Comparison of ENCODE assay signal across 27 cellular contexts in the genomic region with DNA sequence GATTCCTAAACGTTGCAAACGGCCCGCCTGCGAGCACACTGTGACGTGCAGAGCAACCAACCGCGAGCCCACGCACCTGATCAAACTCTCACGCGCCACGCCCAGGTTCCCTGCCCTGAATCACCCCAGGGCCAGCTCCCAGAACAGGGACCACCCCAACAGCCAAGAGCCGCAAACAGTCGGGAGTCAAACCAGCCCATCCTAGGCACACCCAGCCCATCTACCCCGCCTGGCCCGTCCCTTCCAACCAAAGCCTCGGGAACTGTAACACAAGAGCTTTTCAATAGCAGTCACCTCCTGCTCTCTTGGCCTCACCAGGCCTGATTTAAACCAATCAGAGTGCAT. TPM values are rescaled to one million over a fixed set of nuclear protein-coding genes. Genes with fewer than 3 reads are reported as not detected.
DNase-seq lines count a peak whose midpoint lies in the region; ATAC-seq and TF ChIP-seq lines count a peak whose summit lies in the region.
"Had no signal": no experiment of that assay in that cellular context is flagged by ENCODE, and none has a peak within 500 bp of the region (broad histone marks: within the 10 kb centered on the region; RNA-seq: fewer than 3 reads in every experiment).

No MANE protein-coding gene starts in this region.

- H3K4me1 ChIP-seq in Loucy (ENCODE audit: insufficient read depth, low read length, poor library complexity, severe bottlenecking) (peaks cover 18% of the 10 kb centered on the region), suprapubic skin (peaks cover 16% of the 10 kb centered on the region)
- H3K4me1 ChIP-seq: BE2C had no signal

- no peak overlapping the region for H3K27ac ChIP-seq in suprapubic skin
- H3K27ac ChIP-seq: GM23248, neural progenitor cell, PC-9, vagina had no signal

- no peak overlapping the region for H2AFZ ChIP-seq in Loucy (ENCODE audit: low read length)
- H2AFZ ChIP-seq: GM23248, neural progenitor cell, PC-9 had no signal

- peaks cover 46% of the 10 kb centered on the region for H3K4me1 Mint-ChIP-seq in activated naive CD4-positive, alpha-beta T cell treated with anti-CD3 and anti-CD28 coated beads for 36 hours (ENCODE audit: low read depth)
- H3K4me1 Mint-ChIP-seq in chondrocyte (ENCODE audit: low read depth) = peaks cover 31% of the 10 kb centered on the region

- H3K27me3 Mint-ChIP-seq in activated naive CD4-positive, alpha-beta T cell treated with anti-CD3 and anti-CD28 coated beads for 36 hours (ENCODE audit: low read depth) = no peaks in the 10 kb centered on the region
- no peaks in the 10 kb centered on the region for H3K27me3 Mint-ChIP-seq in chondrocyte (ENCODE audit: low read depth)
- H3K27me3 Mint-ChIP-seq: memory B cell had no signal

- peaks cover 6% of the 10 kb centered on the region; the same call in 1 of the 2 replicates for H3K79me2 ChIP-seq in Loucy (ENCODE audit: insufficient read depth, low read length)

- H3K4me3 ChIP-seq in Loucy (ENCODE audit: low read length, poor library complexity, severe bottlenecking) (no peak overlapping the region), suprapubic skin (no peak overlapping the region)
- H3K4me3 ChIP-seq: gastroesophageal sphincter, GM23248, neural progenitor cell, PC-9, stomach, tibial artery, vagina had no signal

- H3F3A ChIP-seq in Loucy (ENCODE audit: low read depth) = no peaks in the 10 kb centered on the region

- H3K27me3 ChIP-seq in Loucy (ENCODE audit: insufficient read depth, low read length, poor library complexity, severe bottlenecking) (no peaks in the 10 kb centered on the region), suprapubic skin (no peaks in the 10 kb centered on the region)
- H3K27me3 ChIP-seq: BE2C, gastroesophageal sphincter, neural progenitor cell, stomach, tibial artery, vagina had no signal

- H3K27ac Mint-ChIP-seq in activated naive CD4-positive, alpha-beta T cell treated with anti-CD3 and anti-CD28 coated beads, Interleukin-2, amount 50 U/mL, for 72 hours = peak overlapping the region; percentile 5 to 65
- no peak overlapping the region for H3K27ac Mint-ChIP-seq in activated naive CD4-positive, alpha-beta T cell treated with anti-CD3 and anti-CD28 coated beads for 36 hours
- H3K27ac Mint-ChIP-seq in chondrocyte (ENCODE audit: unreplicated experiment) = no peak overlapping the region
- H3K27ac Mint-ChIP-seq: memory B cell, neural progenitor cell had no signal

- no peak overlapping the region for H3K4me3 Mint-ChIP-seq in activated naive CD4-positive, alpha-beta T cell treated with anti-CD3 and anti-CD28 coated beads for 36 hours
- no peak overlapping the region for H3K4me3 Mint-ChIP-seq in chondrocyte (ENCODE audit: unreplicated experiment)
- H3K4me3 Mint-ChIP-seq: memory B cell, neural progenitor cell had no signal

- CTCF ChIA-PET in activated naive CD4-positive, alpha-beta T cell treated with anti-CD3 and anti-CD28 coated beads for 36 hours (lab: Charles Lee) = interaction anchor here (0.6 to 3.0 kb wide), 6 partner anchors 9 to 133 kb away, joined by 3 to 14 read pairs (median 6); a partner anchor contains a TSS

- WGBS in suprapubic skin = 83% methylated on average over 6 of the region's 16 CpGs

- DNase-seq in activated naive CD4-positive, alpha-beta T cell treated with anti-CD3 and anti-CD28 coated beads, Interleukin-2, amount 50 U/mL, for 72 hours (ENCODE audit: low spot score in 2 of 2) = no peak
- no peak for DNase-seq in activated naive CD4-positive, alpha-beta T cell treated with anti-CD3 and anti-CD28 coated beads for 36 hours
- DNase-seq in iPS-NIHi11 (ENCODE audit: low spot score) (peak; percentile 3), DMS153 (lab: John Stamatoyannopoulos, UW) (no peak), chondrocyte (ENCODE audit: low spot score) (no peak), suprapubic skin (ENCODE audit: low spot score in 2 of 2) (no peak)
- DNase-seq: activated naive CD4-positive, alpha-beta T cell; activated T-cell treated with anti-CD3 and anti-CD28 coated beads, Interleukin-2, amount 50 U/mL, for 1 hour; BE2C; COR-L47; DMS53; GM23248; NCI-H146; NCI-H226; NCI-H526 treated with DMSO at 0.1 percent for 48 hours; PC-9; small intestine; stomach; T-helper 2 cell; tibial artery had no signal

- intact Hi-C loops in activated naive CD4-positive, alpha-beta T cell treated with anti-CD3 and anti-CD28 coated beads for 36 hours (cut with micrococcal nuclease) = no loop called here

- TF ChIP-seq CTCF in Loucy (conservative IDR thresholded peaks at IDR 0.05; ENCODE audit: low read length) (no peak), chondrocyte (IDR thresholded peaks at IDR 0.05) (no peak), suprapubic skin (IDR thresholded peaks at IDR 0.05) (no peak)

- H3K9me3 ChIP-seq in Loucy (ENCODE audit: insufficient read depth, low read depth, low read length) = no peaks in the 10 kb centered on the region
- no peaks in the 10 kb centered on the region for H3K9me3 ChIP-seq in suprapubic skin
- H3K9me3 ChIP-seq: gastroesophageal sphincter, stomach, tibial artery, vagina had no signal

- H4K20me1 ChIP-seq in Loucy (ENCODE audit: insufficient read depth, low read length, poor library complexity, severe bottlenecking) = peaks cover 35% of the 10 kb centered on the region

- H3K9me2 ChIP-seq in Loucy (replicated peaks; ENCODE audit: low read depth, low read length) = no peaks in the 10 kb centered on the region

- TF ChIP-seq POLR2A in suprapubic skin (IDR thresholded peaks at IDR 0.05) = no peak

- peaks cover 0 to 13% of the 10 kb centered on the region in 2 donors for H3K36me3 Mint-ChIP-seq in activated naive CD4-positive, alpha-beta T cell treated with anti-CD3 and anti-CD28 coated beads, Interleukin-2, amount 50 U/mL, for 72 hours
- H3K36me3 Mint-ChIP-seq in activated naive CD4-positive, alpha-beta T cell treated with anti-CD3 and anti-CD28 coated beads for 36 hours (ENCODE audit: low read depth) = peaks cover 7% of the 10 kb centered on the region
- H3K36me3 Mint-ChIP-seq in chondrocyte (ENCODE audit: low read depth) = no peaks in the 10 kb centered on the region

- no peak for TF ChIP-seq EP300 in suprapubic skin (IDR thresholded peaks at IDR 0.05)

- H3K36me3 ChIP-seq in Loucy (ENCODE audit: insufficient read depth, low read length) (no peaks in the 10 kb centered on the region), suprapubic skin (no peaks in the 10 kb centered on the region)
- H3K36me3 ChIP-seq: BE2C, neural progenitor cell had no signal

- peak overlapping the region; percentile 34 for H3K4me2 ChIP-seq in Loucy (ENCODE audit: low read depth, low read length, poor library complexity, severe bottlenecking)
- H3K4me2 ChIP-seq: neural progenitor cell, PC-9 had no signal

- peaks cover 0 to 5% of the 10 kb centered on the region in 2 donors for H3K9me3 Mint-ChIP-seq in activated naive CD4-positive, alpha-beta T cell treated with anti-CD3 and anti-CD28 coated beads, Interleukin-2, amount 50 U/mL, for 72 hours
- H3K9me3 Mint-ChIP-seq in activated naive CD4-positive, alpha-beta T cell treated with anti-CD3 and anti-CD28 coated beads for 36 hours = peaks cover 2% of the 10 kb centered on the region
- no peaks in the 10 kb centered on the region for H3K9me3 Mint-ChIP-seq in chondrocyte (ENCODE audit: low read depth)
- H3K9me3 Mint-ChIP-seq: memory B cell had no signal

- no peak overlapping the region for H3K9ac ChIP-seq in Loucy (ENCODE audit: low read depth, low read length, poor library complexity, severe bottlenecking)
- H3K9ac ChIP-seq: GM23248, neural progenitor cell had no signal

- no peak for ATAC-seq in activated naive CD4-positive, alpha-beta T cell treated with anti-CD3 and anti-CD28 coated beads, Interleukin-2, amount 50 U/mL, for 72 hours
- ATAC-seq: gastroesophageal sphincter, left lobe of liver had no signal

RNA-seq across cellular contexts. Expression of a gene that starts 8.9 kb away (rescaled TPM):
- 10 to 100 TPM; 11.5 to 13.5 TPM for total RNA-seq in activated naive CD4-positive, alpha-beta T cell treated with anti-CD3 and anti-CD28 coated beads, Interleukin-2, amount 50 U/mL, for 72 hours
- total RNA-seq in activated naive CD4-positive, alpha-beta T cell treated with anti-CD3 and anti-CD28 coated beads for 36 hours = 1 to 10 TPM; 7.3 to 7.5 TPM
- 81.0 to 98.4 TPM (median 85.5 TPM) in 3 replicates for total RNA-seq in chondrocyte
- total RNA-seq in suprapubic skin = 10 to 100 TPM; 16.5 to 25.7 (median 20.8) TPM

RNA-seq across cellular contexts. Expression of a gene that starts 16.8 kb away (rescaled TPM):
- 1 to 10 TPM; 2.6 to 6.3 TPM for total RNA-seq in activated naive CD4-positive, alpha-beta T cell treated with anti-CD3 and anti-CD28 coated beads, Interleukin-2, amount 50 U/mL, for 72 hours
- 1 to 10 TPM in 1 of 2 experiments, under 1 TPM in 1; 0.93 to 1.6 TPM for total RNA-seq in activated naive CD4-positive, alpha-beta T cell treated with anti-CD3 and anti-CD28 coated beads for 36 hours
- total RNA-seq in chondrocyte = not detected in 3 replicates
- 10 to 100 TPM; 11.4 to 28.1 (median 20.1) TPM for total RNA-seq in suprapubic skin
- total RNA-seq: GM23248, LHCN-M2 had no signal

Comparison
In these comparisons a context has a peak if more than half of its experiments do, and no peak if none do; other contexts are left out.
1. H3K27ac Mint-ChIP-seq: peak in activated naive CD4-positive, alpha-beta T cell treated with anti-CD3 and anti-CD28 coated beads, Interleukin-2, amount 50 U/mL, for 72 hours (2 of 2); none in activated naive CD4-positive, alpha-beta T cell treated with anti-CD3 and anti-CD28 coated beads for 36 hours (single experiment) and chondrocyte (single experiment).